16 cellular contexts compared by ENCODE assay signal in genomic region chr1:29518183-29518835, GRCh38.
DNase-seq lines count a peak whose midpoint lies in the region; ATAC-seq and TF ChIP-seq lines count a peak whose summit lies in the region.
"Had no signal": no experiment of that assay in that cellular context is flagged by ENCODE, and none has a peak within 500 bp of the region (broad histone marks: within the 10 kb centered on the region; RNA-seq: fewer than 3 reads in every experiment).

No MANE protein-coding gene starts in this region.

- H3K9me3 ChIP-seq in stomach: no peaks in the 10 kb centered on the region
- H3K9me3 ChIP-seq: HAP-1 had no signal

- no peak for TF ChIP-seq EP300 in stomach (IDR thresholded peaks at IDR 0.05)

- POLR2A ChIA-PET in activated CD4-positive, alpha-beta memory T cell treated with anti-CD3 and anti-CD28 coated beads, Interleukin-2, amount 10 ng/mL, durations not matched to agents 7 days and 5 days (lab: Charles Lee): no interaction called here
- POLR2A ChIA-PET in activated CD4-positive, alpha-beta memory T cell treated with anti-CD3 and anti-CD28 coated beads for 36 hours (lab: Charles Lee): no interaction called here
- POLR2A ChIA-PET in WTC11 (lab: Charles Lee): no interaction called here

- H3K36me3 Mint-ChIP-seq in activated CD4-positive, alpha-beta memory T cell treated with anti-CD3 and anti-CD28 coated beads, Interleukin-2, amount 10 ng/mL, durations not matched to agents 7 days and 5 days (ENCODE audit: low read depth): no peaks in the 10 kb centered on the region
- no peaks in the 10 kb centered on the region for H3K36me3 Mint-ChIP-seq in activated CD4-positive, alpha-beta memory T cell treated with anti-CD3 and anti-CD28 coated beads for 36 hours
- H3K36me3 Mint-ChIP-seq in WTC11: no peaks in the 10 kb centered on the region
- H3K36me3 Mint-ChIP-seq: CD4-positive, alpha-beta memory T cell had no signal

- H3K9me3 Mint-ChIP-seq in activated CD4-positive, alpha-beta memory T cell treated with anti-CD3 and anti-CD28 coated beads, Interleukin-2, amount 10 ng/mL, durations not matched to agents 7 days and 5 days: no peaks in the 10 kb centered on the region
- no peaks in the 10 kb centered on the region for H3K9me3 Mint-ChIP-seq in activated CD4-positive, alpha-beta memory T cell treated with anti-CD3 and anti-CD28 coated beads for 36 hours
- no peaks in the 10 kb centered on the region for H3K9me3 Mint-ChIP-seq in WTC11
- H3K9me3 Mint-ChIP-seq: CD4-positive, alpha-beta memory T cell had no signal

- peaks cover 0 to 70% (median 8%) of the 10 kb centered on the region in 3 donors for H3K27me3 ChIP-seq in stomach

- no peak for TF ChIP-seq POLR2A in stomach (IDR thresholded peaks at IDR 0.05)

- CTCF ChIA-PET in activated CD4-positive, alpha-beta memory T cell treated with anti-CD3 and anti-CD28 coated beads, Interleukin-2, amount 10 ng/mL, durations not matched to agents 7 days and 5 days (lab: Charles Lee): no interaction called here
- CTCF ChIA-PET in activated CD4-positive, alpha-beta memory T cell treated with anti-CD3 and anti-CD28 coated beads for 36 hours (lab: Charles Lee): no interaction called here
- CTCF ChIA-PET in WTC11 (lab: Charles Lee): interaction anchor here (1.2 kb wide), 1 partner anchor 186 kb away, joined by 3 read pairs; no protein-coding TSS in a partner anchor

- no peak for TF ChIP-seq CTCF in WTC11 (IDR thresholded peaks at IDR 0.05)
- TF ChIP-seq CTCF in stomach (IDR thresholded peaks at IDR 0.05): no peak

- peaks cover 3% of the 10 kb centered on the region for H3K27me3 Mint-ChIP-seq in activated CD4-positive, alpha-beta memory T cell treated with anti-CD3 and anti-CD28 coated beads, Interleukin-2, amount 10 ng/mL, durations not matched to agents 7 days and 5 days
- peaks cover 11% of the 10 kb centered on the region for H3K27me3 Mint-ChIP-seq in activated CD4-positive, alpha-beta memory T cell treated with anti-CD3 and anti-CD28 coated beads for 36 hours
- no peaks in the 10 kb centered on the region; the same call in none of the 2 replicates for H3K27me3 Mint-ChIP-seq in WTC11 (ENCODE audit: low read depth)

- no peak overlapping the region for H3K27ac ChIP-seq in stomach
- H3K27ac ChIP-seq: 22Rv1 had no signal

- 59 to 74% (median 64%) methylated on average over 6 of the region's 6 CpGs for WGBS in stomach, 5 donors

- no peak for ATAC-seq in WTC11
- no peak for ATAC-seq in GM21528 (IDR thresholded peaks at IDR 0.05; ENCODE audit: low FRiP score, unreplicated experiment)
- no peak for ATAC-seq in GM21723 (IDR thresholded peaks at IDR 0.05; ENCODE audit: unreplicated experiment)
- ATAC-seq in HG02759 (IDR thresholded peaks at IDR 0.05; ENCODE audit: unreplicated experiment): no peak

- peak; percentile 11 for DNase-seq in activated CD4-positive, alpha-beta memory T cell treated with anti-CD3 and anti-CD28 coated beads, Interleukin-2, amount 10 ng/mL, durations not matched to agents 7 days and 5 days
- DNase-seq in activated CD4-positive, alpha-beta memory T cell treated with anti-CD3 and anti-CD28 coated beads for 36 hours: no peak
- DNase-seq in WTC11 (ENCODE audit: low spot score) (peak; percentile 5), islet precursor cell (peak; percentile 20), stomach (peak; percentile 10)
- DNase-seq: Calu3; CD4-positive, alpha-beta memory T cell; NCI-H1417; NCI-H1930; NCI-H526 treated with DMSO at 0.1 percent for 48 hours; OCI-M1 had no signal

- no peaks in the 10 kb centered on the region for H3K36me3 ChIP-seq in stomach
- H3K36me3 ChIP-seq: HAP-1 had no signal

- peaks cover 0 to 12% (median 0%) of the 10 kb centered on the region in 4 donors for H3K4me1 ChIP-seq in stomach
- H3K4me1 ChIP-seq: HAP-1 had no signal

- no peak overlapping the region for H3K4me3 Mint-ChIP-seq in activated CD4-positive, alpha-beta memory T cell treated with anti-CD3 and anti-CD28 coated beads, Interleukin-2, amount 10 ng/mL, durations not matched to agents 7 days and 5 days
- H3K4me3 Mint-ChIP-seq in activated CD4-positive, alpha-beta memory T cell treated with anti-CD3 and anti-CD28 coated beads for 36 hours: no peak overlapping the region
- no peak overlapping the region for H3K4me3 Mint-ChIP-seq in WTC11
- H3K4me3 Mint-ChIP-seq: CD4-positive, alpha-beta memory T cell had no signal

- no peak overlapping the region for H3K4me3 ChIP-seq in stomach
- H3K4me3 ChIP-seq: HAP-1 had no signal

- intact Hi-C loops in activated CD4-positive, alpha-beta memory T cell treated with anti-CD3 and anti-CD28 coated beads for 36 hours (cut with micrococcal nuclease): no loop called here
- intact Hi-C loops in stomach (cut with DNase I; ENCODE audit: low total_unique reads): no loop called here

- no peak overlapping the region for H3K27ac Mint-ChIP-seq in activated CD4-positive, alpha-beta memory T cell treated with anti-CD3 and anti-CD28 coated beads, Interleukin-2, amount 10 ng/mL, durations not matched to agents 7 days and 5 days
- no peak overlapping the region for H3K27ac Mint-ChIP-seq in activated CD4-positive, alpha-beta memory T cell treated with anti-CD3 and anti-CD28 coated beads for 36 hours
- H3K27ac Mint-ChIP-seq in WTC11: no peak overlapping the region
- H3K27ac Mint-ChIP-seq: CD4-positive, alpha-beta memory T cell had no signal

- H3K4me1 Mint-ChIP-seq in activated CD4-positive, alpha-beta memory T cell treated with anti-CD3 and anti-CD28 coated beads, Interleukin-2, amount 10 ng/mL, durations not matched to agents 7 days and 5 days: no peaks in the 10 kb centered on the region
- H3K4me1 Mint-ChIP-seq in activated CD4-positive, alpha-beta memory T cell treated with anti-CD3 and anti-CD28 coated beads for 36 hours (ENCODE audit: low read depth): no peaks in the 10 kb centered on the region
- peaks cover 7% of the 10 kb centered on the region for H3K4me1 Mint-ChIP-seq in WTC11
- H3K4me1 Mint-ChIP-seq: CD4-positive, alpha-beta memory T cell had no signal

TF ChIP-seq in WTC11, 78 proteins besides CTCF, POLR2A, EP300 and RAD21 (continues in another document):
- TF ChIP-seq SP1 (CRISPR knock-in tag; conservative IDR thresholded peaks at IDR 0.05): no peak
- no peak for TF ChIP-seq ATF3 (CRISPR knock-in tag; conservative IDR thresholded peaks at IDR 0.05)
- no peak for TF ChIP-seq NFE2L1 (CRISPR knock-in tag; IDR thresholded peaks at IDR 0.05)
- no peak for TF ChIP-seq ZNF671 (CRISPR knock-in tag; IDR thresholded peaks at IDR 0.05)
- no peak for TF ChIP-seq E2F5 (CRISPR knock-in tag; IDR thresholded peaks at IDR 0.05)
- no peak for TF ChIP-seq ZNF138 (CRISPR knock-in tag; conservative IDR thresholded peaks at IDR 0.05)
- TF ChIP-seq ZNF532 (CRISPR knock-in tag; IDR thresholded peaks at IDR 0.05; ENCODE audit: borderline replicate concordance): no peak
- TF ChIP-seq ZNF317 (CRISPR knock-in tag; IDR thresholded peaks at IDR 0.05; ENCODE audit: borderline replicate concordance, low read depth): no peak
